ENCODE assay signal across 24 cellular contexts in genomic region chr10:93076871-93077270, GRCh38. TPM values are rescaled to one million over a fixed set of nuclear protein-coding genes. Genes with fewer than 3 reads are reported as not detected.
"Had no signal": no experiment of that assay in that cellular context is flagged by ENCODE, and none has a peak within 500 bp of the region (broad histone marks: within the 10 kb centered on the region; RNA-seq: fewer than 3 reads in every experiment).

No MANE protein-coding gene starts in this region.

- H3K4me1 ChIP-seq: foreskin keratinocyte had no signal

- H3K36me3 ChIP-seq: colonic mucosa, tibial artery, vagina had no signal

- H3K4me3 ChIP-seq: body of pancreas, colonic mucosa, lung, tibial artery, vagina had no signal

- H3K4me3 Mint-ChIP-seq: activated CD4-positive, alpha-beta T cell treated with anti-CD3 and anti-CD28 coated beads, Interleukin-2, amount 10 ng/mL, durations not matched to agents 24 days and 14 days; activated CD8-positive, alpha-beta T cell treated with anti-CD3 and anti-CD28 coated beads, Interleukin-2, amount 10 ng/mL, durations not matched to agents 7 days and 5 days; activated naive CD8-positive, alpha-beta T cell treated with anti-CD3 and anti-CD28 coated beads for 36 hours; WTC11 had no signal

- H3K27ac Mint-ChIP-seq: activated CD4-positive, alpha-beta T cell treated with anti-CD3 and anti-CD28 coated beads, Interleukin-2, amount 10 ng/mL, durations not matched to agents 24 days and 14 days; activated CD8-positive, alpha-beta T cell treated with anti-CD3 and anti-CD28 coated beads, Interleukin-2, amount 10 ng/mL, durations not matched to agents 7 days and 5 days; activated naive CD8-positive, alpha-beta T cell treated with anti-CD3 and anti-CD28 coated beads for 36 hours; naive B cell; WTC11 had no signal

- DNase-seq: activated CD4-positive, alpha-beta T cell treated with anti-CD3 and anti-CD28 coated beads, Interleukin-2, amount 10 ng/mL, durations not matched to agents 24 days and 14 days; activated CD8-positive, alpha-beta memory T cell treated with anti-CD3 and anti-CD28 coated beads, Interleukin-2, amount 50 U/mL, for 4 hours; activated CD8-positive, alpha-beta T cell treated with anti-CD3 and anti-CD28 coated beads, Interleukin-2, amount 10 ng/mL, durations not matched to agents 7 days and 5 days; activated gamma-delta T cell treated with Interleukin-2 at 50 U/mL for 16 hours; activated naive CD8-positive, alpha-beta T cell treated with anti-CD3 and anti-CD28 coated beads for 36 hours; amygdala; body of pancreas; central memory CD4-positive, alpha-beta T cell; colonic mucosa; effector CD8-positive, alpha-beta T cell; foreskin keratinocyte; naive B cell; posterior cingulate gyrus; retina; stimulated activated CD4-positive, alpha-beta T cell treated with anti-CD3 and anti-CD28 coated beads, Interleukin-2, amount 100 ng/mL, for 48 hours; stimulated activated naive CD4-positive, alpha-beta T cell; tibial artery had no signal

- H3K9me3 Mint-ChIP-seq: activated CD4-positive, alpha-beta T cell treated with anti-CD3 and anti-CD28 coated beads, Interleukin-2, amount 10 ng/mL, durations not matched to agents 24 days and 14 days; activated naive CD8-positive, alpha-beta T cell treated with anti-CD3 and anti-CD28 coated beads for 36 hours; naive B cell; WTC11 had no signal

- ATAC-seq: activated CD8-positive, alpha-beta T cell treated with anti-CD3 and anti-CD28 coated beads, Interleukin-2, amount 10 ng/mL, durations not matched to agents 7 days and 5 days; body of pancreas; foreskin keratinocyte; WTC11 had no signal

- H3K9me3 ChIP-seq: body of pancreas, colonic mucosa, tibial artery, vagina had no signal

- H3K36me3 Mint-ChIP-seq: activated naive CD8-positive, alpha-beta T cell treated with anti-CD3 and anti-CD28 coated beads for 36 hours; naive B cell; WTC11 had no signal

- H3K27ac ChIP-seq: body of pancreas, colonic mucosa, foreskin keratinocyte, tibial artery, vagina had no signal

RNA-seq across cellular contexts. Expression of gene CYP26A1, which starts 3.2 kb away (rescaled TPM):
- total RNA-seq: activated CD4-positive, alpha-beta T cell treated with anti-CD3 and anti-CD28 coated beads, Interleukin-2, amount 10 ng/mL, durations not matched to agents 24 days and 14 days; activated CD8-positive, alpha-beta T cell treated with anti-CD3 and anti-CD28 coated beads, Interleukin-2, amount 10 ng/mL, durations not matched to agents 7 days and 5 days; activated naive CD8-positive, alpha-beta T cell treated with anti-CD3 and anti-CD28 coated beads for 36 hours; colonic mucosa; foreskin keratinocyte; lung; mononuclear cell; subcutaneous adipose tissue; T-helper 2 cell treated with Interferon-gamma antibody and Interleukin-4, amounts not matched to agents 100 ng/mL and 5 ng/mL, for 36 hours; vagina had no signal
- polyA plus RNA-seq: foreskin keratinocyte had no signal

RNA-seq across cellular contexts. Expression of gene CYP26C1, which starts 16.3 kb away (rescaled TPM):
- total RNA-seq: activated naive CD8-positive, alpha-beta T cell treated with anti-CD3 and anti-CD28 coated beads for 36 hours; colonic mucosa; foreskin keratinocyte; mononuclear cell; skeletal muscle tissue; T-helper 2 cell treated with Interferon-gamma antibody and Interleukin-4, amounts not matched to agents 100 ng/mL and 5 ng/mL, for 36 hours; vagina had no signal
- polyA plus RNA-seq: foreskin keratinocyte had no signal
